ENCODE assay signal across 27 cellular contexts in genomic region chr1:61699893-61700851, GRCh38. TPM values are rescaled to one million over a fixed set of nuclear protein-coding genes. Genes with fewer than 3 reads are reported as not detected.
DNase-seq lines count a peak whose midpoint lies in the region; ATAC-seq, FAIRE-seq and TF ChIP-seq lines count a peak whose summit lies in the region.
"Had no signal": no experiment of that assay in that cellular context is flagged by ENCODE, and none has a peak within 500 bp of the region (broad histone marks: within the 10 kb centered on the region; RNA-seq: fewer than 3 reads in every experiment).

No MANE protein-coding gene starts in this region.

- no peak overlapping the region for H4K8ac ChIP-seq in IMR-90 (ENCODE audit: low read depth in 2 of 2, low read length in 2 of 2)

- no peak overlapping the region for H2BK5ac ChIP-seq in IMR-90 (ENCODE audit: low read depth, low read length, poor library complexity, severe bottlenecking)

- no peak overlapping the region for H4K91ac ChIP-seq in IMR-90 (ENCODE audit: insufficient read depth, low read depth, low read length)

- no peak overlapping the region; the same call in 1 of the 2 replicates for H3K27ac ChIP-seq in IMR-90 (ENCODE audit: insufficient read depth, low read length)
- H3K27ac ChIP-seq: heart left ventricle, suprapubic skin had no signal

- H3K4me2 ChIP-seq in IMR-90 (ENCODE audit: low read depth, low read length): no peak overlapping the region
- H3K4me2 ChIP-seq: GM23338 had no signal

- H3K4ac ChIP-seq in IMR-90 (ENCODE audit: low read depth, low read length): no peak overlapping the region

- H3K9me3 ChIP-seq in IMR-90 (ENCODE audit: control insufficient read depth, insufficient read depth, low read length) (no peaks in the 10 kb centered on the region), mucosa of descending colon (no peaks in the 10 kb centered on the region)
- H3K9me3 ChIP-seq: heart left ventricle, MG63, suprapubic skin had no signal

- 0 out of 2 replicates have a peak, but pooled peaks cover 3% of the 10 kb centered on the region for H3K4me1 ChIP-seq in IMR-90 (ENCODE audit: control insufficient read depth, insufficient read depth, low read length)
- peaks cover 16% of the 10 kb centered on the region for H3K4me1 ChIP-seq in mucosa of descending colon (ENCODE audit: low read depth)
- H3K4me1 ChIP-seq: heart left ventricle, suprapubic skin had no signal

- H2AK9ac ChIP-seq in IMR-90 (replicated peaks; ENCODE audit: low read depth, low read length, poor library complexity): no peak overlapping the region

- in situ Hi-C loops in IMR-90 (cut with MboI; ENCODE audit: low sequenced_read_pairs): no loop called here

- no peak overlapping the region for H3K23ac ChIP-seq in IMR-90 (ENCODE audit: low read depth, low read length)

- H4K5ac ChIP-seq in IMR-90 (ENCODE audit: low read depth, low read length): no peak overlapping the region

- no peaks in the 10 kb centered on the region for H3K9me1 ChIP-seq in IMR-90 (ENCODE audit: insufficient read depth, low read length)

- CTCF ChIA-PET in IMR-90 (lab: Yijun Ruan, JAX): no interaction called here

- no peak overlapping the region for H3K18ac ChIP-seq in IMR-90 (ENCODE audit: low read depth, low read length)

- no peak for TF ChIP-seq RAD21 in IMR-90 (IDR thresholded peaks at IDR 0.05; ENCODE audit: low read length)

- H4K20me1 ChIP-seq in IMR-90 (ENCODE audit: insufficient read depth, low read length): no peaks in the 10 kb centered on the region

- H3K14ac ChIP-seq in IMR-90 (replicated peaks; ENCODE audit: low read depth, low read length): no peak overlapping the region

- intact Hi-C loops in IMR-90 (cut with micrococcal nuclease): no loop called here
- intact Hi-C loops in mucosa of descending colon (cut with DNase I, micrococcal nuclease): no loop called here

- POLR2A ChIA-PET in IMR-90 (lab: Charles Lee; ENCODE audit: unreplicated experiment): no interaction called here

- H2BK15ac ChIP-seq in IMR-90 (ENCODE audit: low read depth, low read length): no peak overlapping the region

- no peak overlapping the region for H2AK5ac ChIP-seq in IMR-90 (ENCODE audit: low read depth, low read length)

- H2AFZ ChIP-seq in IMR-90 (replicated peaks; ENCODE audit: low read length, poor library complexity): no peak overlapping the region
- H2AFZ ChIP-seq: GM23338 had no signal

- TSS peak; percentile 16 for BruUV-seq in IMR-90 (replicated peaks; lab: Mats Ljungman, UMichigan)

- no peak overlapping the region for H2BK20ac ChIP-seq in IMR-90 (ENCODE audit: low read depth, low read length)

- ATAC-seq in IMR-90 (ENCODE audit: low read depth) (peak; percentile 17; the same call in 1 of the 2 replicates), mucosa of descending colon (peak; percentile 90), HG02798 (IDR thresholded peaks at IDR 0.05; ENCODE audit: poor library complexity, unreplicated experiment) (no peak), GM18517 (IDR thresholded peaks at IDR 0.05; ENCODE audit: unreplicated experiment) (no peak)
- ATAC-seq: activated CD8-positive, alpha-beta T cell treated with anti-CD3 and anti-CD28 coated beads, Interleukin-2, amount 10 ng/mL, durations not matched to agents 7 days and 5 days; activated naive CD8-positive, alpha-beta T cell treated with anti-CD3 and anti-CD28 coated beads, Interleukin-2, amount 50 U/mL, for 24 hours; GM23338; heart left ventricle had no signal

- H3K36me3 ChIP-seq in IMR-90 (ENCODE audit: control insufficient read depth, insufficient read depth, low read length): peaks cover 18% of the 10 kb centered on the region
- no peaks in the 10 kb centered on the region for H3K36me3 ChIP-seq in mucosa of descending colon (ENCODE audit: low read depth)

- no peak overlapping the region for H3K56ac ChIP-seq in IMR-90 (ENCODE audit: extremely low read depth, insufficient read depth, low read length)

- TF ChIP-seq CTCF in IMR-90 (conservative IDR thresholded peaks at IDR 0.05; ENCODE audit: low read depth, low read length) (no peak), mucosa of descending colon (IDR thresholded peaks at IDR 0.05) (no peak)

- no peak for TF ChIP-seq POLR2A in IMR-90 (IDR thresholded peaks at IDR 0.05; ENCODE audit: low read depth, low read length)

- H3K9ac ChIP-seq in IMR-90 (ENCODE audit: low read depth, low read length): no peak overlapping the region

- dilution Hi-C loops in IMR-90 (cut with HindIII; ENCODE audit: low sequenced_read_pairs, unreplicated experiment): no loop called here

- no peaks in the 10 kb centered on the region; a peak in 2 of 4 replicates for H3K79me1 ChIP-seq in IMR-90 (ENCODE audit: low read depth in 1 of 2, low read length in 2 of 2)

- no peak overlapping the region for H3K4me3 ChIP-seq in IMR-90 (ENCODE audit: insufficient read depth, low read depth, low read length)
- H3K4me3 ChIP-seq in mucosa of descending colon: no peak overlapping the region
- H3K4me3 ChIP-seq: GM23338, heart left ventricle, lung, MG63, suprapubic skin had no signal

- FAIRE-seq in colon (lab: Jason Lieb, UNC): peak; percentile 66
- FAIRE-seq: A204.1 had no signal

- no peak overlapping the region for H2BK120ac ChIP-seq in IMR-90 (ENCODE audit: low read depth, low read length)

- WGBS in IMR-90 (ENCODE audit: extremely low coverage in 2 of 2, insufficient read length in 1 of 2), 2 experiments: no CpG with 5 or more reads among the region's 3 CpGs

- no peaks in the 10 kb centered on the region for H3K27me3 ChIP-seq in IMR-90 (ENCODE audit: control insufficient read depth, insufficient read depth, low read length)
- H3K27me3 ChIP-seq: heart left ventricle, MG63, suprapubic skin had no signal

- DNase-seq in NCI-H1092 treated with DMSO at 0.1 percent for 48 hours (lab: John Stamatoyannopoulos, UW): peak; percentile 14
- no peak for DNase-seq in NCI-H1092 (lab: John Stamatoyannopoulos, UW)
- no peak for DNase-seq in IMR-90
- DNase-seq in mucosa of descending colon: no peak
- no peak for DNase-seq in OCI-M2 (lab: John Stamatoyannopoulos, UW; ENCODE audit: unreplicated experiment)
- DNase-seq: activated CD8-positive, alpha-beta T cell treated with anti-CD3 and anti-CD28 coated beads, Interleukin-2, amount 10 ng/mL, durations not matched to agents 7 days and 5 days; activated gamma-delta T cell; activated naive CD8-positive, alpha-beta T cell treated with anti-CD3 and anti-CD28 coated beads, Interleukin-2, amount 50 U/mL, for 24 hours; Calu3; caudate nucleus; erythroblast; heart left ventricle; HFFc6; KBM-7; kidney glomerular epithelial cell; MG63; NCI-H2029; nephron progenitor cell; SIG-M5; stimulated activated naive CD4-positive, alpha-beta T cell had no signal

TF ChIP-seq in IMR-90, 13 proteins besides CTCF, POLR2A, EP300 and RAD21:
- TF ChIP-seq MAZ (IDR thresholded peaks at IDR 0.05; ENCODE audit: borderline replicate concordance, low read depth, low read length) (no peak), CEBPB (IDR thresholded peaks at IDR 0.05; ENCODE audit: low read depth, low read length) (no peak), ELK1 (IDR thresholded peaks at IDR 0.05; ENCODE audit: borderline replicate concordance, low read depth, low read length) (no peak), MXI1 (IDR thresholded peaks at IDR 0.05; ENCODE audit: borderline replicate concordance, low read depth, low read length) (no peak), FOS (IDR thresholded peaks at IDR 0.05; ENCODE audit: low read depth, low read length) (no peak), BHLHE40 (IDR thresholded peaks at IDR 0.05; ENCODE audit: low read depth, low read length) (no peak), CHD1 (IDR thresholded peaks at IDR 0.05; ENCODE audit: low read depth, low read length) (no peak), NFE2L2 (IDR thresholded peaks at IDR 0.05; ENCODE audit: low read depth, low read length) (no peak), MAFK (IDR thresholded peaks at IDR 0.05; ENCODE audit: low read depth, low read length) (no peak), USF2 (IDR thresholded peaks at IDR 0.05; ENCODE audit: low read depth, low read length) (no peak), SMC3 (IDR thresholded peaks at IDR 0.05; ENCODE audit: low read depth, low read length) (no peak), RCOR1 (IDR thresholded peaks at IDR 0.05; ENCODE audit: insufficient replicate concordance, low read length) (no peak), RFX5 (IDR thresholded peaks at IDR 0.05; ENCODE audit: low read depth, low read length) (no peak)

RNA-seq across cellular contexts. Expression of gene TM2D1, which starts 24.8 kb away (rescaled TPM):
- total RNA-seq in IMR-90 (2012; rRNA removed) (14.3 and 21.4 TPM in 2 replicates), mucosa of descending colon (10 to 100 TPM; 40.4 to 45.5 (median 42.6) TPM)
- polyA plus RNA-seq in IMR-90 (2012; rRNA removed): 32.7 and 35.2 TPM in 2 replicates
- polyA plus RNA-seq in IMR-90 (2012; cell fraction: cytosol; rRNA removed): 31.3 and 47.5 TPM in 2 replicates
- polyA plus RNA-seq in IMR-90 (2012; cell fraction: nucleus; rRNA removed; ENCODE audit: low replicate concordance): 12.5 and 19.5 TPM in 2 replicates

RNA-seq across cellular contexts. Expression of gene PATJ, which starts 42.1 kb away (rescaled TPM):
- total RNA-seq in IMR-90 (2012; rRNA removed) (3.4 and 5.3 TPM in 2 replicates), mucosa of descending colon (100 to 1,000 TPM in 1 of 3 donors, 10 to 100 TPM in 2; 58.6 to 112 (median 65.9) TPM)
- 1.3 and 2.0 TPM in 2 replicates for polyA plus RNA-seq in IMR-90 (2012; rRNA removed)
- 0.32 and 0.41 TPM in 2 replicates for polyA plus RNA-seq in IMR-90 (2012; cell fraction: cytosol; rRNA removed)
- polyA plus RNA-seq in IMR-90 (2012; cell fraction: nucleus; rRNA removed; ENCODE audit: low replicate concordance): 0.34 and 2.7 TPM in 2 replicates

Comparison
In these comparisons a context has a peak if more than half of its experiments do, and no peak if none do; other contexts are left out.
1. ATAC-seq: peak in IMR-90 (single experiment) and mucosa of descending colon (single experiment); none in HG02798 (single experiment) and GM18517 (single experiment).